In genomic region chr7:36286241-36286640, GRCh38 we compare ENCODE assay signal across 11 cellular contexts.
DNase-seq lines count a peak whose midpoint lies in the region; ATAC-seq, FAIRE-seq and TF ChIP-seq lines count a peak whose summit lies in the region.
"Had no signal": no experiment of that assay in that cellular context is flagged by ENCODE, and none has a peak within 500 bp of the region (broad histone marks: within the 10 kb centered on the region; RNA-seq: fewer than 3 reads in every experiment).

No MANE protein-coding gene starts in this region.

- DNase-seq in WTC11 (ENCODE audit: low spot score) (no peak), NCI-H1092 (lab: John Stamatoyannopoulos, UW) (no peak), urothelium cell line (ENCODE audit: low spot score) (no peak), NCI-H345 (lab: John Stamatoyannopoulos, UW) (no peak)
- DNase-seq in stimulated activated CD4-positive, alpha-beta T cell treated with anti-CD3 and anti-CD28 coated beads, TNF-alpha, amount 100 ng/mL, for 1 hour (ENCODE audit: low read depth in 3 of 3, low spot score in 1 of 3): peak in 2 of 3 donors; percentile 27 to 40
- DNase-seq: thyroid gland had no signal

- peaks cover 13% of the 10 kb centered on the region for H3K36me3 Mint-ChIP-seq in WTC11

- no peak overlapping the region for H3K4me3 Mint-ChIP-seq in WTC11
- H3K4me3 Mint-ChIP-seq: brain had no signal

- POLR2A ChIA-PET in WTC11 (lab: Charles Lee): no interaction called here

- H3K27ac ChIP-seq in angular gyrus (ENCODE audit: low read depth, low read length): peak overlapping the region; percentile 34
- H3K27ac ChIP-seq: thyroid gland had no signal

- no peaks in the 10 kb centered on the region for H3K9me3 Mint-ChIP-seq in WTC11
- H3K9me3 Mint-ChIP-seq: brain had no signal

- no peak for FAIRE-seq in urothelium cell line (lab: Jason Lieb, UNC)

- CTCF ChIA-PET in WTC11 (lab: Charles Lee): interaction anchor here (1.2 to 2.1 kb wide), 3 partner anchors 12 to 301 kb away, joined by 3 to 7 read pairs (median 5); no protein-coding TSS in a partner anchor

- H3K27me3 Mint-ChIP-seq in WTC11 (ENCODE audit: low read depth): no peaks in the 10 kb centered on the region

- no peak for TF ChIP-seq CTCF in WTC11 (IDR thresholded peaks at IDR 0.05)

- H3K4me1 Mint-ChIP-seq in WTC11: peaks cover 53% of the 10 kb centered on the region

- peak; percentile 32 for ATAC-seq in GM19397 (IDR thresholded peaks at IDR 0.05; ENCODE audit: unreplicated experiment)
- ATAC-seq in WTC11: no peak
- no peak for ATAC-seq in GM21528 (IDR thresholded peaks at IDR 0.05; ENCODE audit: low FRiP score, unreplicated experiment)
- ATAC-seq: gastroesophageal sphincter had no signal

- H3K27ac Mint-ChIP-seq in WTC11: peak overlapping the region; percentile 65; the same call in 1 of the 2 replicates

TF ChIP-seq in WTC11, 78 proteins besides CTCF, POLR2A, EP300 and RAD21:
- TF ChIP-seq, protein P1, sequence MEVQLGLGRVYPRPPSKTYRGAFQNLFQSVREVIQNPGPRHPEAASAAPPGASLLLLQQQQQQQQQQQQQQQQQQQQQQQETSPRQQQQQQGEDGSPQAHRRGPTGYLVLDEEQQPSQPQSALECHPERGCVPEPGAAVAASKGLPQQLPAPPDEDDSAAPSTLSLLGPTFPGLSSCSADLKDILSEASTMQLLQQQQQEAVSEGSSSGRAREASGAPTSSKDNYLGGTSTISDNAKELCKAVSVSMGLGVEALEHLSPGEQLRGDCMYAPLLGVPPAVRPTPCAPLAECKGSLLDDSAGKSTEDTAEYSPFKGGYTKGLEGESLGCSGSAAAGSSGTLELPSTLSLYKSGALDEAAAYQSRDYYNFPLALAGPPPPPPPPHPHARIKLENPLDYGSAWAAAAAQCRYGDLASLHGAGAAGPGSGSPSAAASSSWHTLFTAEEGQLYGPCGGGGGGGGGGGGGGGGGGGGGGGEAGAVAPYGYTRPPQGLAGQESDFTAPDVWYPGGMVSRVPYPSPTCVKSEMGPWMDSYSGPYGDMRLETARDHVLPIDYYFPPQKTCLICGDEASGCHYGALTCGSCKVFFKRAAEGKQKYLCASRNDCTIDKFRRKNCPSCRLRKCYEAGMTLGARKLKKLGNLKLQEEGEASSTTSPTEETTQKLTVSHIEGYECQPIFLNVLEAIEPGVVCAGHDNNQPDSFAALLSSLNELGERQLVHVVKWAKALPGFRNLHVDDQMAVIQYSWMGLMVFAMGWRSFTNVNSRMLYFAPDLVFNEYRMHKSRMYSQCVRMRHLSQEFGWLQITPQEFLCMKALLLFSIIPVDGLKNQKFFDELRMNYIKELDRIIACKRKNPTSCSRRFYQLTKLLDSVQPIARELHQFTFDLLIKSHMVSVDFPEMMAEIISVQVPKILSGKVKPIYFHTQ (CRISPR knock-in tag; IDR thresholded peaks at IDR 0.05): no peak
- TF ChIP-seq E2F1 (CRISPR knock-in tag; IDR thresholded peaks at IDR 0.05): no peak
- TF ChIP-seq ZNF317 (CRISPR knock-in tag; IDR thresholded peaks at IDR 0.05; ENCODE audit: borderline replicate concordance, low read depth): no peak
- no peak for TF ChIP-seq MXD4 (CRISPR knock-in tag; IDR thresholded peaks at IDR 0.05; ENCODE audit: borderline replicate concordance)
- TF ChIP-seq, protein P2, sequence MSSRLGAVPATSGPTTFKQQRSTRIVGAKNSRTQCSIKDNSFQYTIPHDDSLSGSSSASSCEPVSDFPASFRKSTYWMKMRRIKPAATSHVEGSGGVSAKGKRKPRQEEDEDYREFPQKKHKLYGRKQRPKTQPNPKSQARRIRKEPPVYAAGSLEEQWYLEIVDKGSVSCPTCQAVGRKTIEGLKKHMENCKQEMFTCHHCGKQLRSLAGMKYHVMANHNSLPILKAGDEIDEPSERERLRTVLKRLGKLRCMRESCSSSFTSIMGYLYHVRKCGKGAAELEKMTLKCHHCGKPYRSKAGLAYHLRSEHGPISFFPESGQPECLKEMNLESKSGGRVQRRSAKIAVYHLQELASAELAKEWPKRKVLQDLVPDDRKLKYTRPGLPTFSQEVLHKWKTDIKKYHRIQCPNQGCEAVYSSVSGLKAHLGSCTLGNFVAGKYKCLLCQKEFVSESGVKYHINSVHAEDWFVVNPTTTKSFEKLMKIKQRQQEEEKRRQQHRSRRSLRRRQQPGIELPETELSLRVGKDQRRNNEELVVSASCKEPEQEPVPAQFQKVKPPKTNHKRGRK (CRISPR knock-in tag; IDR thresholded peaks at IDR 0.05; ENCODE audit: borderline replicate concordance): no peak
- TF ChIP-seq IRF2 (CRISPR knock-in tag; IDR thresholded peaks at IDR 0.05; ENCODE audit: borderline replicate concordance, low read depth): no peak
- no peak for TF ChIP-seq ZNF423 (CRISPR knock-in tag; IDR thresholded peaks at IDR 0.05)
TF ChIP-seq in WTC11: peak in this region for 0.

Comparison
In these comparisons a context has a peak if more than half of its experiments do, and no peak if none do; other contexts are left out.
1. DNase-seq: peak in stimulated activated CD4-positive, alpha-beta T cell treated with anti-CD3 and anti-CD28 coated beads, TNF-alpha, amount 100 ng/mL, for 1 hour (2 of 3); none in WTC11 (single experiment), NCI-H1092 (single experiment), urothelium cell line (single experiment) and NCI-H345 (single experiment).